ENCODE assay signal across 8 cellular contexts in genomic region chr5:161358446-161358845, GRCh38.
"Had no signal": no experiment of that assay in that cellular context is flagged by ENCODE, and none has a peak within 500 bp of the region (broad histone marks: within the 10 kb centered on the region; RNA-seq: fewer than 3 reads in every experiment).

No MANE protein-coding gene starts in this region.

- H3K27ac ChIP-seq: HL-60, KMS-11 had no signal

- H3K27me3 Mint-ChIP-seq: IgD-negative memory B cell had no signal

- H3K4me3 Mint-ChIP-seq: IgD-negative memory B cell had no signal

- H3K27ac Mint-ChIP-seq: IgD-negative memory B cell had no signal

- ATAC-seq: HepG2, K562 had no signal

- H3K4me1 Mint-ChIP-seq: IgD-negative memory B cell had no signal

- H3K4me3 ChIP-seq: K562 had no signal

- H3K4me2 ChIP-seq: KMS-11 had no signal

- DNase-seq: IMR-90, KBM-7, KG1 had no signal

- H3K36me3 Mint-ChIP-seq: IgD-negative memory B cell had no signal
